In the genomic region with DNA sequence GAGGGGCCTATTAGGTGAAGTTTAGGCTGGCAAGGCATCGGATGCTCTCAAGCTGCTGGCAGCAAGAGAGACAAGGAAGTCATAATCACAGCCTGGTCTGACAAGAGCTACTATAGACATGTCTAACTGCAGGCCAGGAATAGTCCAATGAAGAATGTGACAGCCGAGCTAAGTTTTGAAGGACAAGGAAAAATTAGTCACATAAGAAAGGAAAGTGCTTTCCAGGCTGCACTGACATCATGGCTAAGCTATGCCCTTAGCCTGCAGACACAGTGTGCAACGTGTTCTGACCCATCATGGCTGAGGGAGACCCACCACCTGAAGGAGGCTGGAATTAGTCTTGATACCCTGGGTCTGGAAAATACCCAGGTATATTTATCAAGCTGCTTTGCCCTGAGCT, we compare ENCODE assay signal across 20 cellular contexts.
DNase-seq lines count a peak whose midpoint lies in the region; ATAC-seq and TF ChIP-seq lines count a peak whose summit lies in the region.
"Had no signal": no experiment of that assay in that cellular context is flagged by ENCODE, and none has a peak within 500 bp of the region (broad histone marks: within the 10 kb centered on the region; RNA-seq: fewer than 3 reads in every experiment).

No MANE protein-coding gene starts in this region.

- H3K4me2 ChIP-seq in mammary epithelial cell (ENCODE audit: insufficient read depth, low read depth, low read length) = no peak overlapping the region
- H3K4me2 ChIP-seq: KMS-11, PC-9 had no signal

- H3K9me3 Mint-ChIP-seq in MCF 10A (ENCODE audit: unreplicated experiment) = peaks cover 7% of the 10 kb centered on the region

- no TSS peak for BruUV-seq in mammary epithelial cell (replicated peaks; lab: Mats Ljungman, UMichigan)
- BruUV-seq in MCF 10A (replicated peaks; lab: Mats Ljungman, UMichigan) = no TSS peak

- CTCF ChIA-PET in mammary epithelial cell (lab: Charles Lee; ENCODE audit: low non-redundant PET) (no interaction called here), MCF 10A (lab: Yijun Ruan, JAX) (interaction anchor here (1.2 to 3.2 kb wide), 3 partner anchors 9 to 285 kb away, joined by 3 to 13 read pairs (median 3); no protein-coding TSS in a partner anchor)

- no peak overlapping the region for H3K27ac Mint-ChIP-seq in MCF 10A (ENCODE audit: low read depth, unreplicated experiment)
- H3K27ac Mint-ChIP-seq: CD4-positive, alpha-beta memory T cell had no signal

- no peaks in the 10 kb centered on the region for H3K4me1 Mint-ChIP-seq in MCF 10A (ENCODE audit: insufficient read depth, unreplicated experiment)
- H3K4me1 Mint-ChIP-seq: CD4-positive, alpha-beta memory T cell had no signal

- DNase-seq in mammary epithelial cell (peak; percentile 10), MCF 10A (ENCODE audit: unreplicated experiment) (no peak), astrocyte of the hippocampus (ENCODE audit: low read depth, low spot score) (peak; percentile 57), foreskin keratinocyte (peak; percentile 66 to 86), activated T-cell treated with anti-CD3 and anti-CD28 coated beads for 4 hours (no peak), 8988T (no peak)
- DNase-seq: CD4-positive, alpha-beta memory T cell; DND-41; MG63; NCI-H1092; NCI-H2227 treated with DMSO at 0.1 percent for 48 hours; NCI-H524; PC-9; SHP77 treated with DMSO at 0.1 percent for 48 hours had no signal

- ATAC-seq in foreskin keratinocyte (peak; percentile 82), GM19023 (IDR thresholded peaks at IDR 0.05; ENCODE audit: unreplicated experiment) (no peak), GM18909 (IDR thresholded peaks at IDR 0.05; ENCODE audit: poor library complexity, unreplicated experiment) (no peak)
- ATAC-seq: HepG2, SK-N-SH treated with all-trans-retinoic acid at 6 μM for 48 hours had no signal

- no peaks in the 10 kb centered on the region for H3K36me3 Mint-ChIP-seq in MCF 10A (ENCODE audit: insufficient read depth, unreplicated experiment)
- H3K36me3 Mint-ChIP-seq: CD4-positive, alpha-beta memory T cell had no signal

- intact Hi-C loops in mammary epithelial cell (cut with micrococcal nuclease) (no loop called here), MCF 10A (cut with micrococcal nuclease) (no loop called here)

- TF ChIP-seq CTCF in mammary epithelial cell (conservative IDR thresholded peaks at IDR 0.05 in 1 of 2, IDR thresholded peaks at IDR 0.05 in 1 of 2; ENCODE audit: extremely low read depth in 1 of 2, insufficient read depth in 1 of 2, low read depth in 1 of 2, low read length in 2 of 2) = no peak
- TF ChIP-seq CTCF in MCF 10A (IDR thresholded peaks at IDR 0.05; ENCODE audit: unreplicated experiment) = no peak
- TF ChIP-seq CTCF in foreskin keratinocyte (conservative IDR thresholded peaks at IDR 0.05) = no peak

- H3K4me3 Mint-ChIP-seq in MCF 10A (ENCODE audit: unreplicated experiment) = no peak overlapping the region
- H3K4me3 Mint-ChIP-seq: CD4-positive, alpha-beta memory T cell had no signal

- no peak overlapping the region for H2AFZ ChIP-seq in mammary epithelial cell (ENCODE audit: low read depth, low read length)
- H2AFZ ChIP-seq: PC-9 had no signal

- 46% methylated on average over 3 of the region's 3 CpGs for WGBS in mammary epithelial cell (ENCODE audit: low coverage, missing lambda C conversion rate)

- no peaks in the 10 kb centered on the region for H3K9me3 ChIP-seq in mammary epithelial cell (replicated peaks; ENCODE audit: insufficient read depth, low read length)
- H3K9me3 ChIP-seq: MG63 had no signal

- H3K27me3 Mint-ChIP-seq in MCF 10A (ENCODE audit: insufficient read depth, unreplicated experiment) = peaks cover 7% of the 10 kb centered on the region

- POLR2A ChIA-PET in MCF 10A (lab: Yijun Ruan, JAX) = no interaction called here

- H3K4me3 ChIP-seq in mammary epithelial cell (replicated peaks in 1 of 3; ENCODE audit: insufficient read depth in 1 of 3, low read depth in 2 of 3, low read length in 3 of 3) = no peak overlapping the region
- H3K4me3 ChIP-seq: MG63, PC-9 had no signal

- H3K4me1 ChIP-seq in mammary epithelial cell (ENCODE audit: insufficient read depth, low read length) (no peaks in the 10 kb centered on the region), foreskin keratinocyte (no peaks in the 10 kb centered on the region)

- in situ Hi-C loops in mammary epithelial cell (cut with MboI; ENCODE audit: low sequenced_read_pairs in 2 of 2) = no loop called here

- no peak overlapping the region for H3K9ac ChIP-seq in mammary epithelial cell (ENCODE audit: insufficient read depth, low read length)
- H3K9ac ChIP-seq: KMS-11 had no signal

- no peaks in the 10 kb centered on the region for H3K27me3 ChIP-seq in mammary epithelial cell (ENCODE audit: insufficient read depth, low read length)
- H3K27me3 ChIP-seq in foreskin keratinocyte = no peaks in the 10 kb centered on the region
- H3K27me3 ChIP-seq: MG63 had no signal

- H3K27ac ChIP-seq in mammary epithelial cell (ENCODE audit: insufficient read depth, low read depth, low read length) (no peak overlapping the region), foreskin keratinocyte (no peak overlapping the region)
- H3K27ac ChIP-seq: 22Rv1, KMS-11, PC-9 had no signal

- dilution Hi-C loops in mammary epithelial cell (cut with HindIII; ENCODE audit: low sequenced_read_pairs) = no loop called here

- H3K36me3 ChIP-seq in mammary epithelial cell (ENCODE audit: insufficient read depth, low read length) = no peaks in the 10 kb centered on the region
- H3K36me3 ChIP-seq: MG63 had no signal

- H3K79me2 ChIP-seq in mammary epithelial cell (ENCODE audit: insufficient read depth, low read length) = no peaks in the 10 kb centered on the region

- no peaks in the 10 kb centered on the region for H4K20me1 ChIP-seq in mammary epithelial cell (ENCODE audit: insufficient read depth, low read length)

Comparison
In these comparisons a context has a peak if more than half of its experiments do, and no peak if none do; other contexts are left out.
1. DNase-seq: peak in mammary epithelial cell (single experiment), astrocyte of the hippocampus (single experiment) and foreskin keratinocyte (2 of 2); none in MCF 10A (single experiment), activated T-cell treated with anti-CD3 and anti-CD28 coated beads for 4 hours (single experiment) and 8988T (single experiment).